1 cellular context compared by ENCODE assay signal in the genomic region with DNA sequence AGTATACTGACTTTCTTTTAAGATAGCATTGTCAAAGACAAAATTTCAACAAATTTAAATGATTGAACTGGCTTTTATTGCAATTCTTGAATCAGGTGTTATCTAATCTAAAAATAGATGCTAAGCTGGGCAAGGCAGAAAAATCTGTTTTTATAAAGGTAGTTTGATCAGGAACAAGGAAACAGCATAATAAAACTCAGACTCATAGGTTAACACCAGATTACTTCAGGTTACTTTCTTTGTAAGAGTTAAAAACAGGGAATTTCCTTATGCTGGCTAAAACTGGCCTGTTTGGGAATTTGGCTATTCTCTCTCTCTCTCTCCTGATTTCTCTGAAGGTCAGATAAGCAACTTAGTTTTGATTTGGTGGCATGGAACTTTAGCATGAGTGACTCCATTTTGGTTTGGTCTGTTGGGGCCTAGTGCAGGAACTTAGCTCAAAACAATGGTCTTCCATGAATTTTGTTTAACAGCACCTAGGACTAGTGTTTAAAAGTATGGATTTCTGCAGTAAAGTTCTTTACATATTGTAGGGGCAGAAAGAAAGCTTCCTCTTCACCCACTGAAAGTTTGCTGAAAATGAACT.
TF ChIP-seq lines count a peak whose summit lies in the region.

No MANE protein-coding gene starts in this region.

TF ChIP-seq in K562, 482 proteins besides CTCF, POLR2A, EP300 and RAD21 (continued from another document and continues in another):
- TF ChIP-seq, protein P1, sequence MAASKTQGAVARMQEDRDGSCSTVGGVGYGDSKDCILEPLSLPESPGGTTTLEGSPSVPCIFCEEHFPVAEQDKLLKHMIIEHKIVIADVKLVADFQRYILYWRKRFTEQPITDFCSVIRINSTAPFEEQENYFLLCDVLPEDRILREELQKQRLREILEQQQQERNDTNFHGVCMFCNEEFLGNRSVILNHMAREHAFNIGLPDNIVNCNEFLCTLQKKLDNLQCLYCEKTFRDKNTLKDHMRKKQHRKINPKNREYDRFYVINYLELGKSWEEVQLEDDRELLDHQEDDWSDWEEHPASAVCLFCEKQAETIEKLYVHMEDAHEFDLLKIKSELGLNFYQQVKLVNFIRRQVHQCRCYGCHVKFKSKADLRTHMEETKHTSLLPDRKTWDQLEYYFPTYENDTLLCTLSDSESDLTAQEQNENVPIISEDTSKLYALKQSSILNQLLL (CRISPR knock-in tag; IDR thresholded peaks at IDR 0.05; ENCODE audit: borderline replicate concordance): no peak
- TF ChIP-seq, protein P2, sequence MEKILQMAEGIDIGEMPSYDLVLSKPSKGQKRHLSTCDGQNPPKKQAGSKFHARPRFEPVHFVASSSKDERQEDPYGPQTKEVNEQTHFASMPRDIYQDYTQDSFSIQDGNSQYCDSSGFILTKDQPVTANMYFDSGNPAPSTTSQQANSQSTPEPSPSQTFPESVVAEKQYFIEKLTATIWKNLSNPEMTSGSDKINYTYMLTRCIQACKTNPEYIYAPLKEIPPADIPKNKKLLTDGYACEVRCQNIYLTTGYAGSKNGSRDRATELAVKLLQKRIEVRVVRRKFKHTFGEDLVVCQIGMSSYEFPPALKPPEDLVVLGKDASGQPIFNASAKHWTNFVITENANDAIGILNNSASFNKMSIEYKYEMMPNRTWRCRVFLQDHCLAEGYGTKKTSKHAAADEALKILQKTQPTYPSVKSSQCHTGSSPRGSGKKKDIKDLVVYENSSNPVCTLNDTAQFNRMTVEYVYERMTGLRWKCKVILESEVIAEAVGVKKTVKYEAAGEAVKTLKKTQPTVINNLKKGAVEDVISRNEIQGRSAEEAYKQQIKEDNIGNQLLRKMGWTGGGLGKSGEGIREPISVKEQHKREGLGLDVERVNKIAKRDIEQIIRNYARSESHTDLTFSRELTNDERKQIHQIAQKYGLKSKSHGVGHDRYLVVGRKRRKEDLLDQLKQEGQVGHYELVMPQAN (IDR thresholded peaks at IDR 0.05; ENCODE audit: borderline replicate concordance): no peak
- TF ChIP-seq, protein P3, sequence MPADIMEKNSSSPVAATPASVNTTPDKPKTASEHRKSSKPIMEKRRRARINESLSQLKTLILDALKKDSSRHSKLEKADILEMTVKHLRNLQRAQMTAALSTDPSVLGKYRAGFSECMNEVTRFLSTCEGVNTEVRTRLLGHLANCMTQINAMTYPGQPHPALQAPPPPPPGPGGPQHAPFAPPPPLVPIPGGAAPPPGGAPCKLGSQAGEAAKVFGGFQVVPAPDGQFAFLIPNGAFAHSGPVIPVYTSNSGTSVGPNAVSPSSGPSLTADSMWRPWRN (IDR thresholded peaks at IDR 0.05; ENCODE audit: low read depth): no peak
- TF ChIP-seq, protein P4, sequence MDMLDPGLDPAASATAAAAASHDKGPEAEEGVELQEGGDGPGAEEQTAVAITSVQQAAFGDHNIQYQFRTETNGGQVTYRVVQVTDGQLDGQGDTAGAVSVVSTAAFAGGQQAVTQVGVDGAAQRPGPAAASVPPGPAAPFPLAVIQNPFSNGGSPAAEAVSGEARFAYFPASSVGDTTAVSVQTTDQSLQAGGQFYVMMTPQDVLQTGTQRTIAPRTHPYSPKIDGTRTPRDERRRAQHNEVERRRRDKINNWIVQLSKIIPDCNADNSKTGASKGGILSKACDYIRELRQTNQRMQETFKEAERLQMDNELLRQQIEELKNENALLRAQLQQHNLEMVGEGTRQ (CRISPR knock-in tag; IDR thresholded peaks at IDR 0.05): no peak
- no peak for TF ChIP-seq ZNF589 (CRISPR knock-in tag; IDR thresholded peaks at IDR 0.05; ENCODE audit: low read depth)
- peak; percentile 90; the same call in 1 of the 2 replicates for TF ChIP-seq SMAD3 (CRISPR knock-in tag; conservative IDR thresholded peaks at IDR 0.05)
- no peak for TF ChIP-seq C11orf30 (IDR thresholded peaks at IDR 0.05; ENCODE audit: low read depth)
- TF ChIP-seq ARID2 (IDR thresholded peaks at IDR 0.05): no peak
- TF ChIP-seq, protein P5, sequence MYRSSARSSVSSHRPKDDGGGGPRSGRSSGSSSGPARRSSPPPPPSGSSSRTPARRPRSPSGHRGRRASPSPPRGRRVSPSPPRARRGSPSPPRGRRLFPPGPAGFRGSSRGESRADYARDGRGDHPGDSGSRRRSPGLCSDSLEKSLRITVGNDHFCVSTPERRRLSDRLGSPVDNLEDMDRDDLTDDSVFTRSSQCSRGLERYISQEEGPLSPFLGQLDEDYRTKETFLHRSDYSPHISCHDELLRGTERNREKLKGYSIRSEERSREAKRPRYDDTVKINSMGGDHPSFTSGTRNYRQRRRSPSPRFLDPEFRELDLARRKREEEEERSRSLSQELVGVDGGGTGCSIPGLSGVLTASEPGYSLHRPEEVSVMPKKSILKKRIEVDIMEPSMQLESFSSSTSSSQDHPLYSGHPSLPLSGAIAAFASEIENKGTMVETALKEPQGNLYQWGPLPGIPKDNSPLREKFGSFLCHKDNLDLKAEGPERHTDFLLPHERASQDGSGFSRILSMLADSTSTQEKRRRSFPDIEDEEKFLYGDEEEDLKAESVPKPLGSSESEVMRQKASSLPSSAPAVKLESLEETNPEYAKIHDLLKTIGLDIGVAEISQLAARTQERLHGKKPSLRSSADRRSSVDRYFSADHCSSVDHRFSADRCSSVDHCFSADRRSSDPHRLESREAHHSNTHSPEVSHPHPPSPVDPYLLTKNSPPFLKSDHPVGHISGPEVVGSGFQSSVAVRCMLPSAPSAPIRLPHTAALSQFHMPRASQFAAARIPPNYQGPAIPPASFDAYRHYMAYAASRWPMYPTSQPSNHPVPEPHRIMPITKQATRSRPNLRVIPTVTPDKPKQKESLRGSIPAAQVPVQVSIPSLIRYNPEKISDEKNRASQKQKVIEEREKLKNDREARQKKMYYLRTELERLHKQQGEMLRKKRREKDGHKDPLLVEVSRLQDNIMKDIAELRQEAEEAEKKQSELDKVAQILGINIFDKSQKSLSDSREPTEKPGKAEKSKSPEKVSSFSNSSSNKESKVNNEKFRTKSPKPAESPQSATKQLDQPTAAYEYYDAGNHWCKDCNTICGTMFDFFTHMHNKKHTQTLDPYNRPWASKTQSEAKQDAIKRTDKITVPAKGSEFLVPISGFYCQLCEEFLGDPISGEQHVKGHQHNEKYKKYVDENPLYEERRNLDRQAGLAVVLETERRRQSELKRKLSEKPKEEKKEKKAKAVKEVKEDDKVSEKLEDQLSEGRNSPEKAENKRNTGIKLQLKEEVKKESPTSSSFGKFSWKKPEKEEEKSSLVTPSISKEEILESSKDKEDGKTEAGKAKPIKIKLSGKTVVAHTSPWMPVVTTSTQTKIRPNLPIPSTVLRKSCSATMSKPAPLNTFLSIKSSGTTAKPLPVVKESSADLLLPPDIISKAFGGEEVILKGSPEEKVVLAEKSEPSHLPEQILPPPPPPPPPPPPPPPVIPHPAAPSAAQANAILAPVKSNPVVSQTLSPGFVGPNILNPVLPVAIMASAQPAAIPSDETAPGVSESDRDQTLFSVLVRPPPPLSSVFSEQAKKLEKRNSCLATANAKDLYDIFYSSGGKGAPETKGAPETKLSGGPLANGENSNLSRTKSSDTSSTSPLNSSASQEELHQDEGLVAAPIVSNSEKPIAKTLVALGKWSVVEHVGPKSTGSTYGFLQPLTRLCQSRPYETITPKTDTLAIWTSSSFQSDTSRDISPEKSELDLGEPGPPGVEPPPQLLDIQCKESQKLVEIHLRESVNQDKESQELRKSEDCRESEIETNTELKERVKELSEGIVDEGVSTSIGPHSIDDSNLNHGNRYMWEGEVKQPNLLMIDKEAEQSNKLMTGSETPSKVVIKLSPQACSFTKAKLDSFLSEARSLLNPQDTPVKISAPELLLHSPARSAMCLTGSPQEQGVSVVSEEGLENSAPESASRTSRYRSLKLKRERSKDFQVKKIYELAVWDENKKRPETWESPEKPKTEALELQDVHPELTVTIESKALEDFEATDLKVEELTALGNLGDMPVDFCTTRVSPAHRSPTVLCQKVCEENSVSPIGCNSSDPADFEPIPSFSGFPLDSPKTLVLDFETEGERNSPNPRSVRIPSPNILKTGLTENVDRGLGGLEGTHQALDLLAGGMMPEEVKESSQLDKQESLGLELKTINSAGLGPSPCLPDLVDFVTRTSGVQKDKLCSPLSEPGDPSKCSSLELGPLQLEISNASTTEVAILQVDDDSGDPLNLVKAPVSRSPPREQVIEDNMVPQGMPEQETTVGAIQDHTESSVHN (IDR thresholded peaks at IDR 0.05; ENCODE audit: borderline replicate concordance in 1 of 2, low read depth in 1 of 2): no peak
- peak; percentile 88; the same call in 1 of the 2 replicates for TF ChIP-seq HDAC8 (tag; IDR thresholded peaks at IDR 0.05)
- peak; percentile 81 for TF ChIP-seq DDX20 (tag; IDR thresholded peaks at IDR 0.05; ENCODE audit: low read depth)
- TF ChIP-seq ELF4 (CRISPR knock-in tag; IDR thresholded peaks at IDR 0.05): no peak
- TF ChIP-seq HDAC6 (IDR thresholded peaks at IDR 0.05; ENCODE audit: low read depth, low read length): no peak
- no peak for TF ChIP-seq TAL1 (IDR thresholded peaks at IDR 0.05)
- no peak for TF ChIP-seq EGR1 (conservative IDR thresholded peaks at IDR 0.05)
- TF ChIP-seq KDM1A (IDR thresholded peaks at IDR 0.05): no peak
- TF ChIP-seq YBX1 (IDR thresholded peaks at IDR 0.05): no peak
- no peak for TF ChIP-seq MED1 (CRISPR knock-in tag; IDR thresholded peaks at IDR 0.05; ENCODE audit: borderline replicate concordance)
- TF ChIP-seq, protein P6, sequence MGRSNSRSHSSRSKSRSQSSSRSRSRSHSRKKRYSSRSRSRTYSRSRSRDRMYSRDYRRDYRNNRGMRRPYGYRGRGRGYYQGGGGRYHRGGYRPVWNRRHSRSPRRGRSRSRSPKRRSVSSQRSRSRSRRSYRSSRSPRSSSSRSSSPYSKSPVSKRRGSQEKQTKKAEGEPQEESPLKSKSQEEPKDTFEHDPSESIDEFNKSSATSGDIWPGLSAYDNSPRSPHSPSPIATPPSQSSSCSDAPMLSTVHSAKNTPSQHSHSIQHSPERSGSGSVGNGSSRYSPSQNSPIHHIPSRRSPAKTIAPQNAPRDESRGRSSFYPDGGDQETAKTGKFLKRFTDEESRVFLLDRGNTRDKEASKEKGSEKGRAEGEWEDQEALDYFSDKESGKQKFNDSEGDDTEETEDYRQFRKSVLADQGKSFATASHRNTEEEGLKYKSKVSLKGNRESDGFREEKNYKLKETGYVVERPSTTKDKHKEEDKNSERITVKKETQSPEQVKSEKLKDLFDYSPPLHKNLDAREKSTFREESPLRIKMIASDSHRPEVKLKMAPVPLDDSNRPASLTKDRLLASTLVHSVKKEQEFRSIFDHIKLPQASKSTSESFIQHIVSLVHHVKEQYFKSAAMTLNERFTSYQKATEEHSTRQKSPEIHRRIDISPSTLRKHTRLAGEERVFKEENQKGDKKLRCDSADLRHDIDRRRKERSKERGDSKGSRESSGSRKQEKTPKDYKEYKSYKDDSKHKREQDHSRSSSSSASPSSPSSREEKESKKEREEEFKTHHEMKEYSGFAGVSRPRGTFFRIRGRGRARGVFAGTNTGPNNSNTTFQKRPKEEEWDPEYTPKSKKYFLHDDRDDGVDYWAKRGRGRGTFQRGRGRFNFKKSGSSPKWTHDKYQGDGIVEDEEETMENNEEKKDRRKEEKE (IDR thresholded peaks at IDR 0.05; ENCODE audit: borderline replicate concordance in 1 of 2, control insufficient read depth in 1 of 2, low read depth in 2 of 2, low read length in 1 of 2): no peak
- peak; percentile 63; the same call in 1 of the 2 replicates for TF ChIP-seq ZNF766 (CRISPR knock-in tag; conservative IDR thresholded peaks at IDR 0.05)
- TF ChIP-seq ZNF239 (CRISPR knock-in tag; IDR thresholded peaks at IDR 0.05): peak; percentile 57
- no peak for TF ChIP-seq CAMTA2 (CRISPR knock-in tag; conservative IDR thresholded peaks at IDR 0.05)
- TF ChIP-seq, protein P7, sequence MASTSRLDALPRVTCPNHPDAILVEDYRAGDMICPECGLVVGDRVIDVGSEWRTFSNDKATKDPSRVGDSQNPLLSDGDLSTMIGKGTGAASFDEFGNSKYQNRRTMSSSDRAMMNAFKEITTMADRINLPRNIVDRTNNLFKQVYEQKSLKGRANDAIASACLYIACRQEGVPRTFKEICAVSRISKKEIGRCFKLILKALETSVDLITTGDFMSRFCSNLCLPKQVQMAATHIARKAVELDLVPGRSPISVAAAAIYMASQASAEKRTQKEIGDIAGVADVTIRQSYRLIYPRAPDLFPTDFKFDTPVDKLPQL (IDR thresholded peaks at IDR 0.05; ENCODE audit: extremely low read depth, insufficient read length): no peak
- TF ChIP-seq ZNF79 (CRISPR knock-in tag; IDR thresholded peaks at IDR 0.05; ENCODE audit: low read depth): 0 out of 2 replicates have a peak, but pooled peaks have one; percentile 20
- TF ChIP-seq, protein P8, sequence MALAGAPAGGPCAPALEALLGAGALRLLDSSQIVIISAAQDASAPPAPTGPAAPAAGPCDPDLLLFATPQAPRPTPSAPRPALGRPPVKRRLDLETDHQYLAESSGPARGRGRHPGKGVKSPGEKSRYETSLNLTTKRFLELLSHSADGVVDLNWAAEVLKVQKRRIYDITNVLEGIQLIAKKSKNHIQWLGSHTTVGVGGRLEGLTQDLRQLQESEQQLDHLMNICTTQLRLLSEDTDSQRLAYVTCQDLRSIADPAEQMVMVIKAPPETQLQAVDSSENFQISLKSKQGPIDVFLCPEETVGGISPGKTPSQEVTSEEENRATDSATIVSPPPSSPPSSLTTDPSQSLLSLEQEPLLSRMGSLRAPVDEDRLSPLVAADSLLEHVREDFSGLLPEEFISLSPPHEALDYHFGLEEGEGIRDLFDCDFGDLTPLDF (CRISPR knock-in tag; IDR thresholded peaks at IDR 0.05): no peak
- TF ChIP-seq CBX8 (IDR thresholded peaks at IDR 0.05; ENCODE audit: borderline replicate concordance, extremely low read depth, low read depth, low read length, poor library complexity, severe bottlenecking): no peak
- no peak for TF ChIP-seq ZBED1 (IDR thresholded peaks at IDR 0.05)
- TF ChIP-seq, protein P9, sequence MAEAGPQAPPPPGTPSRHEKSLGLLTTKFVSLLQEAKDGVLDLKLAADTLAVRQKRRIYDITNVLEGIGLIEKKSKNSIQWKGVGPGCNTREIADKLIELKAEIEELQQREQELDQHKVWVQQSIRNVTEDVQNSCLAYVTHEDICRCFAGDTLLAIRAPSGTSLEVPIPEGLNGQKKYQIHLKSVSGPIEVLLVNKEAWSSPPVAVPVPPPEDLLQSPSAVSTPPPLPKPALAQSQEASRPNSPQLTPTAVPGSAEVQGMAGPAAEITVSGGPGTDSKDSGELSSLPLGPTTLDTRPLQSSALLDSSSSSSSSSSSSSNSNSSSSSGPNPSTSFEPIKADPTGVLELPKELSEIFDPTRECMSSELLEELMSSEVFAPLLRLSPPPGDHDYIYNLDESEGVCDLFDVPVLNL (CRISPR knock-in tag; IDR thresholded peaks at IDR 0.05; ENCODE audit: low read depth): no peak
- TF ChIP-seq ZNF76 (CRISPR knock-in tag; IDR thresholded peaks at IDR 0.05; ENCODE audit: borderline replicate concordance): no peak
- 0 out of 2 replicates have a peak, but pooled peaks have one; percentile 37 for TF ChIP-seq TEAD2 (tag; IDR thresholded peaks at IDR 0.05)
- TF ChIP-seq, protein P10, sequence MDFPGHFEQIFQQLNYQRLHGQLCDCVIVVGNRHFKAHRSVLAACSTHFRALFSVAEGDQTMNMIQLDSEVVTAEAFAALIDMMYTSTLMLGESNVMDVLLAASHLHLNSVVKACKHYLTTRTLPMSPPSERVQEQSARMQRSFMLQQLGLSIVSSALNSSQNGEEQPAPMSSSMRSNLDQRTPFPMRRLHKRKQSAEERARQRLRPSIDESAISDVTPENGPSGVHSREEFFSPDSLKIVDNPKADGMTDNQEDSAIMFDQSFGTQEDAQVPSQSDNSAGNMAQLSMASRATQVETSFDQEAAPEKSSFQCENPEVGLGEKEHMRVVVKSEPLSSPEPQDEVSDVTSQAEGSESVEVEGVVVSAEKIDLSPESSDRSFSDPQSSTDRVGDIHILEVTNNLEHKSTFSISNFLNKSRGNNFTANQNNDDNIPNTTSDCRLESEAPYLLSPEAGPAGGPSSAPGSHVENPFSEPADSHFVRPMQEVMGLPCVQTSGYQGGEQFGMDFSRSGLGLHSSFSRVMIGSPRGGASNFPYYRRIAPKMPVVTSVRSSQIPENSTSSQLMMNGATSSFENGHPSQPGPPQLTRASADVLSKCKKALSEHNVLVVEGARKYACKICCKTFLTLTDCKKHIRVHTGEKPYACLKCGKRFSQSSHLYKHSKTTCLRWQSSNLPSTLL (IDR thresholded peaks at IDR 0.05): no peak
- no peak for TF ChIP-seq SMARCB1 (IDR thresholded peaks at IDR 0.05; ENCODE audit: insufficient read length, low read depth)
- TF ChIP-seq CBX5 (IDR thresholded peaks at IDR 0.05; ENCODE audit: borderline replicate concordance, low read depth): no peak
- no peak for TF ChIP-seq POLR2AphosphoS5 (IDR thresholded peaks at IDR 0.05; ENCODE audit: control insufficient read depth, insufficient read depth, low read depth, low read length)
